ENCODE assay signal across 8 cellular contexts in genomic region chr15:66566963-66567531, GRCh38. TPM values are rescaled to one million over a fixed set of nuclear protein-coding genes. Genes with fewer than 3 reads are reported as not detected.
DNase-seq lines count a peak whose midpoint lies in the region; ATAC-seq, FAIRE-seq and TF ChIP-seq lines count a peak whose summit lies in the region.

No MANE protein-coding gene starts in this region.

- H3K4me3 ChIP-seq in WI38 (ENCODE audit: low read depth, low read length): no peak overlapping the region
- H3K4me3 ChIP-seq in choroid plexus epithelial cell (ENCODE audit: low read depth, low read length): no peak overlapping the region
- H3K4me3 ChIP-seq in liver (ENCODE audit: low read depth in 1 of 3, low read length in 3 of 3): no peak overlapping the region

- no peak overlapping the region for H3K9ac ChIP-seq in liver (ENCODE audit: low read depth in 1 of 2, low read length in 2 of 2)

- TF ChIP-seq CTCF in WI38 (IDR thresholded peaks at IDR 0.05; ENCODE audit: low read depth, low read length) (peak; percentile 49), choroid plexus epithelial cell (conservative IDR thresholded peaks at IDR 0.05; ENCODE audit: low read depth, low read length) (peak; percentile 75), liver (IDR thresholded peaks at IDR 0.05; ENCODE audit: low read depth, low read length, missing input control) (peak; percentile 66)

- no peaks in the 10 kb centered on the region for H3K36me3 ChIP-seq in liver (ENCODE audit: control insufficient read depth in 4 of 4, insufficient read depth in 3 of 4, low read depth in 1 of 4, low read length in 3 of 4)

- 25% methylated on average over 15 of the region's 15 CpGs for WGBS in liver

- no peaks in the 10 kb centered on the region for H3K9me3 ChIP-seq in liver (ENCODE audit: control insufficient read depth in 4 of 4, low read length in 3 of 4)

- FAIRE-seq in GM19239 (lab: Jason Lieb, UNC): peak; percentile 87

- H3K27me3 ChIP-seq in liver (ENCODE audit: control insufficient read depth in 4 of 4, insufficient read depth in 4 of 4, low read length in 3 of 4): no peaks in the 10 kb centered on the region

- no peak overlapping the region for H3K27ac ChIP-seq in liver (ENCODE audit: low read depth in 1 of 2, low read length in 2 of 2)

- peaks cover 0 to 5% (median 3%) of the 10 kb centered on the region in 4 donors for H3K4me1 ChIP-seq in liver (ENCODE audit: control insufficient read depth in 4 of 4, insufficient read depth in 4 of 4, low read length in 3 of 4)

- DNase-seq in AG08396 (ENCODE audit: low spot score) (peak; percentile 78), GM19239 (ENCODE audit: insufficient read length, low spot score) (peak; percentile 77), NCI-H226 (peak; percentile 47), choroid plexus epithelial cell (ENCODE audit: low read depth) (peak; percentile 85)
- DNase-seq in stimulated activated CD4-positive, alpha-beta T cell treated with anti-CD3 and anti-CD28 coated beads, TNF-alpha, amount 100 ng/mL, for 48 hours (ENCODE audit: low read depth in 3 of 3): peak in 2 of 3 donors; percentile 38 to 43

- TF ChIP-seq RAD21 in liver (IDR thresholded peaks at IDR 0.05): peak; percentile 70 to 81

- no peak for ATAC-seq in HG03095 (IDR thresholded peaks at IDR 0.05; ENCODE audit: unreplicated experiment)

TF ChIP-seq in liver, 16 proteins besides CTCF, POLR2A, EP300 and RAD21:
- TF ChIP-seq RXRA (IDR thresholded peaks at IDR 0.05) (no peak), YY1 (IDR thresholded peaks at IDR 0.05) (no peak), SP1 (IDR thresholded peaks at IDR 0.05) (no peak), HNF4G (IDR thresholded peaks at IDR 0.05) (no peak), NR2F2 (IDR thresholded peaks at IDR 0.05) (no peak), TAF1 (conservative IDR thresholded peaks at IDR 0.05) (no peak), JUND (IDR thresholded peaks at IDR 0.05) (no peak), EGR1 (IDR thresholded peaks at IDR 0.05; ENCODE audit: low read depth in 2 of 2) (no peak)

RNA-seq across cellular contexts. Expression of gene LCTL, which starts 1.2 kb away (rescaled TPM):
- total RNA-seq in liver: not detected
- polyA plus RNA-seq in liver: under 1 TPM in 1 of 2 donors, not detected in 1; 0.13 TPM
